In genomic region chr4:182938213-182938645, GRCh38 we compare ENCODE assay signal across 8 cellular contexts. TPM values are rescaled to one million over a fixed set of nuclear protein-coding genes. Genes with fewer than 3 reads are reported as not detected.
A peak's percentile ranks its signal among the peaks of the same experiment; 100 is the strongest.
DNase-seq lines count a peak whose midpoint lies in the region; ATAC-seq and TF ChIP-seq lines count a peak whose summit lies in the region.

No MANE protein-coding gene starts in this region.

- WGBS in psoas muscle, 3 donors: 16 to 23% (median 21%) methylated on average over 14 of the region's 14 CpGs

- TF ChIP-seq CTCF in psoas muscle (IDR thresholded peaks at IDR 0.05): peak; percentile 85

- ATAC-seq in GM21619 (IDR thresholded peaks at IDR 0.05; ENCODE audit: unreplicated experiment) (peak; percentile 97), Right ventricle myocardium inferior (peak; percentile 96), psoas muscle (peak; percentile 80 to 95 (median 85))

- in situ Hi-C loops in SK-MEL-5 (cut with HindIII; ENCODE audit: low pct_unique_long_range_greater_than_20kb, low sequenced_read_pairs): loop anchor here (25.0 kb wide), 1 partner anchor 324 kb away; no protein-coding TSS in a partner anchor

- H3K4me1 ChIP-seq in psoas muscle: no peaks in the 10 kb centered on the region

- no peaks in the 10 kb centered on the region for H3K9me3 ChIP-seq in psoas muscle

- no peak overlapping the region for H3K27ac ChIP-seq in psoas muscle

- no peak overlapping the region for H3K4me3 ChIP-seq in psoas muscle

- intact Hi-C loops in Right ventricle myocardium inferior (cut with DNase I): loop anchor here (1.0 to 5.0 kb wide), 3 partner anchors 134 to 469 kb away; no protein-coding TSS in a partner anchor
- intact Hi-C loops in psoas muscle (cut with DNase I): loop anchor here (5.0 to 10.0 kb wide), 3 partner anchors 134 to 324 kb away; no protein-coding TSS in a partner anchor

- no peaks in the 10 kb centered on the region for H3K36me3 ChIP-seq in psoas muscle (ENCODE audit: insufficient read depth in 1 of 2, low read depth in 1 of 2)

- DNase-seq in ELR (ENCODE audit: low read depth) (peak; percentile 73), HuH-7.5 (ENCODE audit: low spot score) (peak; percentile 18), SK-MEL-5 (ENCODE audit: low read depth, low spot score) (peak; percentile 83), Right ventricle myocardium inferior (ENCODE audit: missing footprints) (peak; percentile 83), psoas muscle (peak; percentile 66 to 78), GM19240 (ENCODE audit: insufficient read length, low spot score) (no peak)
- peak; percentile 2 to 45 (median 30) for DNase-seq in activated naive CD4-positive, alpha-beta T cell (lab: John Stamatoyannopoulos, UW)

- H3K27me3 ChIP-seq in psoas muscle (ENCODE audit: insufficient read depth in 3 of 3, low read length in 2 of 3): peaks cover 0 to 7% (median 0%) of the 10 kb centered on the region in 3 donors

RNA-seq across cellular contexts. Expression of gene DCTD, which starts 21.0 kb away (rescaled TPM):
- total RNA-seq in SK-MEL-5 (2014; rRNA removed; shearing (Covaris generic)): 82.2 and 92.7 TPM in 2 replicates
- 101 and 125 TPM in 2 replicates for polyA plus RNA-seq in SK-MEL-5 (2015; cell fraction: cytosol; rRNA removed)
- 129 and 145 TPM in 2 replicates for polyA plus RNA-seq in SK-MEL-5 (2015; cell fraction: nucleus; rRNA removed)
- total RNA-seq in Right ventricle myocardium inferior: 44.1 TPM
- total RNA-seq in psoas muscle: 10 to 100 TPM; 35.3 to 54.0 (median 47.0) TPM
- 10 to 100 TPM; 30.5 to 63.4 (median 56.9) TPM for polyA plus RNA-seq in psoas muscle
